ENCODE assay signal across 8 cellular contexts in the genomic region with DNA sequence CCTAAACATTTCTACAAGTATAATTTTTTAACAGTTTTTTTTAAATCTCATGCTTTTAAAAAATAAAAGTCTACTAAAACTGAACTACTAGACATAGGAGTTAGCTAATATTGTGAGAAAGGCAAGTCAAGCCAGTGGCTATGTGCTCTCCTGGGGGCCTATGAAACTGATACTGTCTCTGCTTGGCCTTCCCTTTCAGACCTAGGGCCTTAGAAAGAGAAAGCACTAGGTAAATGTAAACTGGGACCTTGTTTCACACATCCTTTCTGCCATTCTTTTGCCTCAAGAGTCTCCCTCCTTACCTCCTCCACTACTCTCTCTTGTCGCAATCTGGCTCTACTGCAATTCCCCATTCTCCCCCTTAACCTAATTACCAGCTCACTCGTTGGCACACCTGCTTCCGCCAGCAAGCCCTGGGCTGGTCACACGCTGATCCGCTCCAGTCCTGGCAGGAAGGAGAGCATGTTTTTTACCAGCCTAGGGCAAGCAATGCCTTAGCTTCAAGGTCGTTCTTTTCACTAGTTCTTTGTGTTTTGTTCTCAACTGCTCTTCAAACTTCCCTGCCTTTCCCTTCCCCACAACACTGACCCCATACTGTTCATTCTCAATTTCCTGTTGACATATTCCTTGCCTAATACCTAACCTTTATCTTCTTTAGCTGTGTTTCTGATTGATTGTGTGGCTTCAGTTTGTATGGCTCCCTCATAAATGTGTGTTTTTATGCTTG. TPM values are rescaled to one million over a fixed set of nuclear protein-coding genes. Genes with fewer than 3 reads are reported as not detected.
DNase-seq lines count a peak whose midpoint lies in the region; ATAC-seq, FAIRE-seq and TF ChIP-seq lines count a peak whose summit lies in the region.

No MANE protein-coding gene starts in this region.

- intact Hi-C loops in endothelial cell of umbilical vein (cut with micrococcal nuclease) (no loop called here), stomach (cut with DNase I; ENCODE audit: low total_unique reads) (no loop called here)

- dilution Hi-C loops in endothelial cell of umbilical vein (cut with MboI; ENCODE audit: extremely low pct_ligation_motif_present, low sequenced_read_pairs), result no loop called here

- H3K4me1 ChIP-seq in endothelial cell of umbilical vein (ENCODE audit: control insufficient read depth, extremely low read depth, insufficient read depth, low read length), result no peaks in the 10 kb centered on the region
- peaks cover 0 to 14% (median 5%) of the 10 kb centered on the region in 4 donors for H3K4me1 ChIP-seq in stomach

- peaks cover 3% of the 10 kb centered on the region for H3K79me2 ChIP-seq in endothelial cell of umbilical vein (ENCODE audit: control insufficient read depth, insufficient read depth, low read length)

- TF ChIP-seq POLR2A in endothelial cell of umbilical vein (IDR thresholded peaks at IDR 0.05; ENCODE audit: low read depth, low read length) (no peak), stomach (IDR thresholded peaks at IDR 0.05) (no peak)

- H3K27me3 ChIP-seq in endothelial cell of umbilical vein (ENCODE audit: control insufficient read depth in 2 of 2, insufficient read depth in 2 of 2, low read length in 2 of 2) (no peaks in the 10 kb centered on the region), stomach (no peaks in the 10 kb centered on the region), brain microvascular endothelial cell (replicated peaks) (no peaks in the 10 kb centered on the region)

- no peak overlapping the region for H3K9ac ChIP-seq in endothelial cell of umbilical vein (replicated peaks; ENCODE audit: extremely low read depth, insufficient read depth, low read length)

- no TSS peak for BruUV-seq in endothelial cell of umbilical vein (replicated peaks; lab: Mats Ljungman, UMichigan)

- H2AFZ ChIP-seq in endothelial cell of umbilical vein (ENCODE audit: low read depth, low read length), result no peak overlapping the region

- in situ Hi-C loops in brain microvascular endothelial cell (cut with HindIII; ENCODE audit: low pct_ligation_motif_present, low sequenced_read_pairs), result no loop called here

- WGBS in stomach, 5 donors, result 32 to 47% (median 45%) methylated on average over 6 of the region's 6 CpGs

- no peak for TF ChIP-seq CTCF in GM10266 (IDR thresholded peaks at IDR 0.05; ENCODE audit: control insufficient read depth, insufficient read depth, low read depth, missing control alignments)
- TF ChIP-seq CTCF in endothelial cell of umbilical vein (IDR thresholded peaks at IDR 0.05; ENCODE audit: extremely low read depth in 1 of 2, insufficient read depth in 1 of 2, low read depth in 1 of 2, low read length in 2 of 2), result no peak
- no peak for TF ChIP-seq CTCF in stomach (IDR thresholded peaks at IDR 0.05)
- no peak for TF ChIP-seq CTCF in brain microvascular endothelial cell (IDR thresholded peaks at IDR 0.05; ENCODE audit: low read depth, low read length, missing control alignments)
- no peak for TF ChIP-seq CTCF in omental fat pad (IDR thresholded peaks at IDR 0.05)

- TF ChIP-seq EP300 in stomach (IDR thresholded peaks at IDR 0.05), result no peak

- H3K27ac ChIP-seq in endothelial cell of umbilical vein (ENCODE audit: insufficient read depth, low read depth, low read length) (no peak overlapping the region), stomach (peak overlapping the region; percentile 57 to 75 (median 61)), brain microvascular endothelial cell (no peak overlapping the region)

- no peaks in the 10 kb centered on the region for H4K20me1 ChIP-seq in endothelial cell of umbilical vein (replicated peaks; ENCODE audit: control insufficient read depth, extremely low read depth, insufficient read depth, low read length)

- H3K9me3 ChIP-seq in endothelial cell of umbilical vein (replicated peaks; ENCODE audit: control insufficient read depth, insufficient read depth, low read length) (no peaks in the 10 kb centered on the region), stomach (no peaks in the 10 kb centered on the region)

- H3K4me2 ChIP-seq in endothelial cell of umbilical vein (ENCODE audit: insufficient read depth, low read length), result no peak overlapping the region

- ATAC-seq in GM21717 (IDR thresholded peaks at IDR 0.05; ENCODE audit: unreplicated experiment) (peak; percentile 100), omental fat pad (ENCODE audit: low FRiP score) (no peak)

- H3K4me3 ChIP-seq in endothelial cell of umbilical vein (replicated peaks in 1 of 3; ENCODE audit: insufficient read depth in 1 of 3, low read depth in 1 of 3, low read length in 3 of 3), result no peak overlapping the region
- no peak overlapping the region for H3K4me3 ChIP-seq in stomach
- no peak overlapping the region for H3K4me3 ChIP-seq in brain microvascular endothelial cell (ENCODE audit: low read depth, low read length)

- POLR2A ChIA-PET in endothelial cell of umbilical vein (lab: Charles Lee), result no interaction called here

- DNase-seq in GM10266 (ENCODE audit: extremely low spot score), result peak; percentile 53
- peak; percentile 62 for DNase-seq in NCI-H1092 (lab: John Stamatoyannopoulos, UW)
- peak; percentile 20 for DNase-seq in endothelial cell of umbilical vein (ENCODE audit: low read depth, low spot score)
- DNase-seq in stomach, result peak; percentile 71
- DNase-seq in brain microvascular endothelial cell, result no peak
- DNase-seq in omental fat pad (ENCODE audit: low spot score), result no peak
- no peak for DNase-seq in RPMI8226

- no peaks in the 10 kb centered on the region for H3K9me1 ChIP-seq in endothelial cell of umbilical vein (replicated peaks; ENCODE audit: control insufficient read depth, extremely low read depth, insufficient read depth, low read length)

- CTCF ChIA-PET in endothelial cell of umbilical vein (lab: Charles Lee), result no interaction called here

- no peak for FAIRE-seq in endothelial cell of umbilical vein (lab: Jason Lieb, UNC)

- H3K36me3 ChIP-seq in endothelial cell of umbilical vein (ENCODE audit: control insufficient read depth in 2 of 2, extremely low read depth in 1 of 2, insufficient read depth in 2 of 2, low read length in 2 of 2) (no peaks in the 10 kb centered on the region), stomach (no peaks in the 10 kb centered on the region), brain microvascular endothelial cell (replicated peaks) (no peaks in the 10 kb centered on the region)

TF ChIP-seq in endothelial cell of umbilical vein, 7 proteins besides CTCF, POLR2A, EP300 and RAD21:
- TF ChIP-seq GATA2 (IDR thresholded peaks at IDR 0.05; ENCODE audit: insufficient read depth, insufficient read length, low read depth, low read length) (no peak), JUN (IDR thresholded peaks at IDR 0.05; ENCODE audit: borderline replicate concordance, insufficient read depth, insufficient read length, low read depth) (no peak), EZH2 (IDR thresholded peaks at IDR 0.05; ENCODE audit: borderline replicate concordance, low read depth, low read length, severe bottlenecking) (no peak)
- TF ChIP-seq, protein P1, sequence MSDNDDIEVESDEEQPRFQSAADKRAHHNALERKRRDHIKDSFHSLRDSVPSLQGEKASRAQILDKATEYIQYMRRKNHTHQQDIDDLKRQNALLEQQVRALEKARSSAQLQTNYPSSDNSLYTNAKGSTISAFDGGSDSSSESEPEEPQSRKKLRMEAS (IDR thresholded peaks at IDR 0.05; ENCODE audit: insufficient read depth, insufficient read length), result no peak

RNA-seq across cellular contexts. Expression of a gene that starts 23.1 kb away (rescaled TPM):
- total RNA-seq in endothelial cell of umbilical vein, result 72.4 and 81.0 TPM in 2 replicates
- polyA plus RNA-seq in endothelial cell of umbilical vein, result 58.3 and 62.6 TPM in 2 replicates
- polyA plus RNA-seq in endothelial cell of umbilical vein (2011; cell fraction: cytosol; rRNA removed), result 59.9 and 70.3 TPM in 2 replicates
- polyA plus RNA-seq in endothelial cell of umbilical vein (2011; cell fraction: nucleus; rRNA removed), result 180 and 185 TPM in 2 replicates
- 35.5 and 46.5 TPM in 2 replicates for polyA plus RNA-seq in endothelial cell of umbilical vein (2012)
- polyA minus RNA-seq in endothelial cell of umbilical vein, result 118 and 142 TPM in 2 replicates
- polyA minus RNA-seq in endothelial cell of umbilical vein (2011; cell fraction: cytosol; rRNA and poly(A)+ RNA removed), result 18.6 TPM
- polyA minus RNA-seq in endothelial cell of umbilical vein (2011; cell fraction: nucleus; rRNA and poly(A)+ RNA removed), result 82.3 and 122 TPM in 2 replicates
- total RNA-seq in stomach, result 10 to 100 TPM; 26.8 to 47.8 (median 39.1) TPM
- 1 to 10 TPM; 4.9 to 7.2 (median 6.2) TPM for polyA plus RNA-seq in stomach
- 10 to 100 TPM; 24.7 to 55.1 (median 39.2) TPM for total RNA-seq in omental fat pad

Comparison
In these comparisons a context has a peak if more than half of its experiments do, and no peak if none do; other contexts are left out.
1. DNase-seq: peak in GM10266 (single experiment), NCI-H1092 (single experiment), endothelial cell of umbilical vein (single experiment) and stomach (single experiment); none in brain microvascular endothelial cell (single experiment), omental fat pad (single experiment) and RPMI8226 (single experiment).
2. H3K27ac ChIP-seq: peak in stomach (5 of 5); none in endothelial cell of umbilical vein (single experiment) and brain microvascular endothelial cell (single experiment).